In the genomic region with DNA sequence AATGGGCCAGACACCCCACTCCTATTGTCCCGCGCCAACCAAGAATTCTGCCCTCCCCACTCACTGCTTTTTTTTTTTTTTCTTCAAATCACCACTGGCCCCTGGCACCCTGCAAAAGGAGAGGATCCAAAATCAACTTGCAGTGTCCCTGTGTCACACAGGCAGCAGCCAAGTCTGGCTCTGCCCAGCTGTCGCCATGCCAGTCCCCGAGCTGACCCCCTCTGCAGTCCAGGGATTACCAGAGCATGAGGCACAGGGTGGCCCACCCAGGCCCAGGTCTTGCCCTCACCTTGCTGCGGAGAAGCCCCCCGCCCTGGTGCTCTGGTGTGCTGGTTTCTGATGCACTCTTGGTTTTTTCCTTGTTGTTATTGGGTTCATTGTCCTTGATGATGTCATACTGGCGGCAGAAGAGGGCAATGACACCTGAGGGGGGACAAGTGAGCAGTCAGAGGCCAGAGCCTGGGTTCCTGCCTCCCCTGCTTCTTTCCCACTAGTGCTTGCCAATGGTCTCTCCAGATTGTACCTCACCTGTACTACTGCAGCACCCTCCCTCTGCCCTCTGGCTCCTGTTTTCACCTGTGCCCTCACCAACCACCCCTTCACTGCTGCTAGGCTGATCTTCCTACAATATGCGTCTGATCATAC, we compare ENCODE assay signal across 20 cellular contexts. TPM values are rescaled to one million over a fixed set of nuclear protein-coding genes. Genes with fewer than 3 reads are reported as not detected.
"Had no signal": no experiment of that assay in that cellular context is flagged by ENCODE, and none has a peak within 500 bp of the region (broad histone marks: within the 10 kb centered on the region; RNA-seq: fewer than 3 reads in every experiment).

No MANE protein-coding gene starts in this region.

- H2AFZ ChIP-seq: hepatocyte had no signal

- H3K4me1 ChIP-seq: prostate gland, upper lobe of right lung had no signal

- H3K27ac Mint-ChIP-seq: activated CD4-positive, alpha-beta T cell treated with anti-CD3 and anti-CD28 coated beads for 36 hours; activated T-helper 1 cell treated with anti-CD3 and anti-CD28 coated beads, Interleukin-12 subunit alpha, Interleukin-12 subunit beta, Interleukin-2, Interleukin-4 antibody, amounts not matched to agents 30 ng/mL and 10 ng/mL and 1 ng/mL, durations not matched to agents 14 hours and 24 hours and 36 hours; naive thymus-derived CD8-positive, alpha-beta T cell; T-cell had no signal

- H3K79me2 ChIP-seq: hepatocyte had no signal

- H3K27me3 ChIP-seq: brain microvascular endothelial cell, hepatocyte, upper lobe of right lung had no signal

- H3K27ac ChIP-seq: brain microvascular endothelial cell, hepatocyte, prostate gland, SK-N-MC, upper lobe of right lung, WERI-Rb-1 had no signal

- H3K36me3 ChIP-seq: brain microvascular endothelial cell, prostate gland, upper lobe of right lung had no signal

- H3K4me3 ChIP-seq: hepatocyte, mucosa of descending colon, prostate gland, SK-N-MC, upper lobe of right lung had no signal

- H3K4me1 Mint-ChIP-seq: activated CD4-positive, alpha-beta T cell treated with anti-CD3 and anti-CD28 coated beads for 36 hours; activated naive CD4-positive, alpha-beta T cell treated with anti-CD3 and anti-CD28 coated beads, Interleukin-2, amount 10 ng/mL, durations not matched to agents 7 days and 5 days had no signal

- DNase-seq: activated CD4-positive, alpha-beta T cell treated with anti-CD3 and anti-CD28 coated beads for 36 hours; activated naive CD4-positive, alpha-beta T cell treated with anti-CD3 and anti-CD28 coated beads, Interleukin-2, amount 10 ng/mL, durations not matched to agents 7 days and 5 days; brain microvascular endothelial cell; cerebellar nuclear complex; foreskin melanocyte; kidney; mammary epithelial cell; mucosa of descending colon; naive thymus-derived CD8-positive, alpha-beta T cell; occipital lobe; stimulated activated CD4-positive, alpha-beta T cell treated with anti-CD3 and anti-CD28 coated beads, Interleukin-12 subunit alpha, Interleukin-12 subunit beta, amount 100 ng/mL, for 4 hours; stimulated activated naive CD4-positive, alpha-beta T cell treated with Interleukin-2 at 50 U/mL for 16 hours; T-cell; upper lobe of right lung; WERI-Rb-1 had no signal

- ATAC-seq: activated CD4-positive, alpha-beta T cell treated with anti-CD3 and anti-CD28 coated beads for 36 hours; mucosa of descending colon; naive thymus-derived CD8-positive, alpha-beta T cell; T-cell; upper lobe of right lung had no signal

- H3K4me2 ChIP-seq: hepatocyte had no signal

- H3K9me3 Mint-ChIP-seq: activated naive CD4-positive, alpha-beta T cell treated with anti-CD3 and anti-CD28 coated beads, Interleukin-2, amount 10 ng/mL, durations not matched to agents 7 days and 5 days; activated T-helper 1 cell treated with anti-CD3 and anti-CD28 coated beads, Interleukin-12 subunit alpha, Interleukin-12 subunit beta, Interleukin-2, Interleukin-4 antibody, amounts not matched to agents 30 ng/mL and 10 ng/mL and 1 ng/mL, durations not matched to agents 14 hours and 24 hours and 36 hours; naive thymus-derived CD8-positive, alpha-beta T cell; T-cell had no signal

- H3K4me3 Mint-ChIP-seq: activated CD4-positive, alpha-beta T cell treated with anti-CD3 and anti-CD28 coated beads for 36 hours; activated naive CD4-positive, alpha-beta T cell treated with anti-CD3 and anti-CD28 coated beads, Interleukin-2, amount 10 ng/mL, durations not matched to agents 7 days and 5 days; activated T-helper 1 cell treated with anti-CD3 and anti-CD28 coated beads, Interleukin-12 subunit alpha, Interleukin-12 subunit beta, Interleukin-2, Interleukin-4 antibody, amounts not matched to agents 30 ng/mL and 10 ng/mL and 1 ng/mL, durations not matched to agents 14 hours and 24 hours and 36 hours; naive thymus-derived CD8-positive, alpha-beta T cell; T-cell had no signal

- H3K9me3 ChIP-seq: mucosa of descending colon, prostate gland, upper lobe of right lung had no signal

RNA-seq across cellular contexts. Expression of a gene that starts 6.2 kb away (rescaled TPM):
- total RNA-seq: activated CD4-positive, alpha-beta T cell treated with anti-CD3 and anti-CD28 coated beads for 36 hours; activated T-helper 1 cell treated with anti-CD3 and anti-CD28 coated beads, Interleukin-12 subunit alpha, Interleukin-12 subunit beta, Interleukin-2, Interleukin-4 antibody, amounts not matched to agents 30 ng/mL and 10 ng/mL and 1 ng/mL, durations not matched to agents 14 hours and 24 hours and 36 hours; mammary epithelial cell; naive thymus-derived CD8-positive, alpha-beta T cell; T-cell had no signal

RNA-seq across cellular contexts. Expression of a gene that starts 21.8 kb away (rescaled TPM):
- total RNA-seq: activated T-helper 1 cell treated with anti-CD3 and anti-CD28 coated beads, Interleukin-12 subunit alpha, Interleukin-12 subunit beta, Interleukin-2, Interleukin-4 antibody, amounts not matched to agents 30 ng/mL and 10 ng/mL and 1 ng/mL, durations not matched to agents 14 hours and 24 hours and 36 hours; dermis microvascular lymphatic vessel endothelial cell; hepatocyte; mammary epithelial cell; naive thymus-derived CD8-positive, alpha-beta T cell; upper lobe of right lung had no signal

RNA-seq across cellular contexts. Expression of a gene that starts 36.7 kb away (rescaled TPM):
- total RNA-seq: naive thymus-derived CD8-positive, alpha-beta T cell had no signal
